2 cellular contexts compared by ENCODE assay signal in genomic region chr6:15793288-15793687, GRCh38.
TF ChIP-seq lines count a peak whose summit lies in the region.

No MANE protein-coding gene starts in this region.

TF ChIP-seq in IMR-90, 13 proteins besides CTCF, POLR2A, EP300 and RAD21 (continued from another document):
- TF ChIP-seq CHD1 (IDR thresholded peaks at IDR 0.05; ENCODE audit: low read depth, low read length) (no peak), CEBPB (IDR thresholded peaks at IDR 0.05; ENCODE audit: low read depth, low read length) (no peak), RFX5 (IDR thresholded peaks at IDR 0.05; ENCODE audit: low read depth, low read length) (no peak), MAZ (IDR thresholded peaks at IDR 0.05; ENCODE audit: borderline replicate concordance, low read depth, low read length) (no peak), NFE2L2 (IDR thresholded peaks at IDR 0.05; ENCODE audit: low read depth, low read length) (no peak), SMC3 (IDR thresholded peaks at IDR 0.05; ENCODE audit: low read depth, low read length) (no peak), FOS (IDR thresholded peaks at IDR 0.05; ENCODE audit: low read depth, low read length) (no peak), BHLHE40 (IDR thresholded peaks at IDR 0.05; ENCODE audit: low read depth, low read length) (no peak), USF2 (IDR thresholded peaks at IDR 0.05; ENCODE audit: low read depth, low read length) (no peak), RCOR1 (IDR thresholded peaks at IDR 0.05; ENCODE audit: insufficient replicate concordance, low read length) (no peak)
- TF ChIP-seq, protein P1, sequence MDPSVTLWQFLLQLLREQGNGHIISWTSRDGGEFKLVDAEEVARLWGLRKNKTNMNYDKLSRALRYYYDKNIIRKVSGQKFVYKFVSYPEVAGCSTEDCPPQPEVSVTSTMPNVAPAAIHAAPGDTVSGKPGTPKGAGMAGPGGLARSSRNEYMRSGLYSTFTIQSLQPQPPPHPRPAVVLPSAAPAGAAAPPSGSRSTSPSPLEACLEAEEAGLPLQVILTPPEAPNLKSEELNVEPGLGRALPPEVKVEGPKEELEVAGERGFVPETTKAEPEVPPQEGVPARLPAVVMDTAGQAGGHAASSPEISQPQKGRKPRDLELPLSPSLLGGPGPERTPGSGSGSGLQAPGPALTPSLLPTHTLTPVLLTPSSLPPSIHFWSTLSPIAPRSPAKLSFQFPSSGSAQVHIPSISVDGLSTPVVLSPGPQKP (IDR thresholded peaks at IDR 0.05; ENCODE audit: borderline replicate concordance, low read depth, low read length), result no peak

TF ChIP-seq in GM23338, 12 proteins besides CTCF, POLR2A, EP300 and RAD21 (continued from another document):
- TF ChIP-seq, protein P2, sequence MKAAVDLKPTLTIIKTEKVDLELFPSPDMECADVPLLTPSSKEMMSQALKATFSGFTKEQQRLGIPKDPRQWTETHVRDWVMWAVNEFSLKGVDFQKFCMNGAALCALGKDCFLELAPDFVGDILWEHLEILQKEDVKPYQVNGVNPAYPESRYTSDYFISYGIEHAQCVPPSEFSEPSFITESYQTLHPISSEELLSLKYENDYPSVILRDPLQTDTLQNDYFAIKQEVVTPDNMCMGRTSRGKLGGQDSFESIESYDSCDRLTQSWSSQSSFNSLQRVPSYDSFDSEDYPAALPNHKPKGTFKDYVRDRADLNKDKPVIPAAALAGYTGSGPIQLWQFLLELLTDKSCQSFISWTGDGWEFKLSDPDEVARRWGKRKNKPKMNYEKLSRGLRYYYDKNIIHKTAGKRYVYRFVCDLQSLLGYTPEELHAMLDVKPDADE (IDR thresholded peaks at IDR 0.05), result no peak
- no peak for TF ChIP-seq REST (IDR thresholded peaks at IDR 0.05; ENCODE audit: unreplicated experiment)
- TF ChIP-seq ZNF331 (CRISPR knock-in tag; IDR thresholded peaks at IDR 0.05; ENCODE audit: low read depth), result no peak
- TF ChIP-seq ZNF114 (CRISPR knock-in tag; IDR thresholded peaks at IDR 0.05), result no peak
- no peak for TF ChIP-seq EZH2phosphoT487 (IDR thresholded peaks at IDR 0.05; ENCODE audit: unreplicated experiment)
- TF ChIP-seq ZNF462 (CRISPR knock-in tag; IDR thresholded peaks at IDR 0.05), result no peak
TF ChIP-seq in GM23338: peak in this region for 0.
